Comparison of ENCODE assay signal across 21 cellular contexts in the genomic region with DNA sequence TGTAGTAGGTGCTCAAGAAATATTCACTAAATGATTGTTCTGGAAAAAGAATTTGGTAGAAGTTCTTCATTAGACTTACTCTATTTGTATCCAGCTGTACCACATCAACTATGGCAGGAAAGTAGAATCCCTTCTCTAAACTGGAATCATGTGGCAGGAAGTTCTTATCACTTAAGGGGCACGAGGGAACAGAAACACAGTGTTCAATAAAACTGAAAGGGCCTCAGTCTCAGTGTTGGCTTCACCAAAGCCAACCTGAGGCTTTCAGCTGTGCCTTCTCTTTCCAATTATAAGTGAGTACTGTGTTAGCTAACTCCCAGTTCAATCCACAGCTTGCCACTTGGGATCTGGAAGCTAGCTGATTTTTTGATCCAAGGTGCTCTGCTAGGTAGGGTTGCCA.
"Had no signal": no experiment of that assay in that cellular context is flagged by ENCODE, and none has a peak within 500 bp of the region (broad histone marks: within the 10 kb centered on the region; RNA-seq: fewer than 3 reads in every experiment).

No MANE protein-coding gene starts in this region.

- DNase-seq: colonic mucosa; cortex of kidney; effector CD8-positive, alpha-beta T cell; effector memory CD8-positive, alpha-beta T cell; endodermal cell; erythroblast; esophagus squamous epithelium; foreskin keratinocyte; gastrocnemius medialis; glutamatergic neuron; head of caudate nucleus; heart right ventricle; hippocampal formation; left cardiac atrium; left lung; left ventricle myocardium superior; lower lobe of right lung; mesenchymal stem cell; mucosa of descending colon; naive B cell; naive thymus-derived CD8-positive, alpha-beta T cell had no signal
